In the genomic region with DNA sequence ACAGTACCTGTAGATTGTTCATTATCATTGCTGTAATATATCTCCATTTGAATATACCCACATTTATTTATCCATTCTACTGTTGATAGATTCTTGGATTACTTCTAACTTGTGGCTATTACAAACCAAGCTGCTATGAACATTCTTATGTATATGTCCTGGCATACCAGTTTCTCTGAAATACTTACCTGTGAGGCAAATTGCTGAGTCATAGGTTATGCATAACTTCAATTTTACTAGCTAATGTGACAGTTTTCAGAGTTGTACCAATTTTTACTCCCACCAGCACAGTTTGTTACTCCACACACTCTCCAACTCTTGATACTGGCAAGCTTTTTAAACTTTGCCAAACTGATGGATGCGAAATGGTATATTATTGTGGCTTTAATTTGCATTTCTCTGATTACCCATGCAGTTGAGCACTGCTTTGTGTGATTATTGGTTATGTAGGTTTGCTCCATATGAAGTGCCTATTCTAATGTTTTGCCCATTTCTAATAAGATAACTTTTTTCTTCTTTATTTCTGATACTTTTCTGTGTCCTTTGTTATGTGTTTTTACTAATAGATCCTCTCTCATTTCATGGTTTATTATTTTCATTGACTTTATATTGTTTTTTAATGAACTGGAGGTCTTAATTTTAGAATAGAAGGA, we compare ENCODE assay signal across 25 cellular contexts.
"Had no signal": no experiment of that assay in that cellular context is flagged by ENCODE, and none has a peak within 500 bp of the region (broad histone marks: within the 10 kb centered on the region; RNA-seq: fewer than 3 reads in every experiment).

No MANE protein-coding gene starts in this region.

- H3K27me3 Mint-ChIP-seq: activated CD4-positive, alpha-beta memory T cell treated with anti-CD3 and anti-CD28 coated beads for 36 hours; activated CD4-positive, alpha-beta T cell treated with anti-CD3 and anti-CD28 coated beads, Interleukin-2, amount 10 ng/mL, durations not matched to agents 7 days and 5 days; activated naive CD8-positive, alpha-beta T cell treated with anti-CD3 and anti-CD28 coated beads, Interleukin-2, amount 50 U/mL, for 24 hours had no signal

- H3K27ac ChIP-seq: brain microvascular endothelial cell, SJSA1 had no signal

- H3K27ac Mint-ChIP-seq: activated CD4-positive, alpha-beta memory T cell treated with anti-CD3 and anti-CD28 coated beads for 36 hours; activated CD4-positive, alpha-beta T cell treated with anti-CD3 and anti-CD28 coated beads, Interleukin-2, amount 10 ng/mL, durations not matched to agents 7 days and 5 days; activated naive CD4-positive, alpha-beta T cell treated with anti-CD3 and anti-CD28 coated beads, Interleukin-2, amount 50 U/mL, for 72 hours; activated naive CD8-positive, alpha-beta T cell treated with anti-CD3 and anti-CD28 coated beads, Interleukin-2, amount 50 U/mL, for 24 hours; T-helper 1 cell treated with Interleukin-12 subunit alpha and Interleukin-12 subunit beta and Interleukin-4 antibody, amounts not matched to agents 30 μg/mL and 1 μg/mL, for 36 hours; WTC11 had no signal

- H3K27me3 ChIP-seq: brain microvascular endothelial cell, MG63, SJSA1 had no signal

- DNase-seq: activated CD4-positive, alpha-beta memory T cell treated with anti-CD3 and anti-CD28 coated beads for 36 hours; activated CD4-positive, alpha-beta T cell treated with anti-CD3 and anti-CD28 coated beads, Interleukin-2, amount 10 ng/mL, durations not matched to agents 7 days and 5 days; activated CD4-positive, CD25-positive, alpha-beta regulatory T cell treated with anti-CD3 and anti-CD28 coated beads, Interleukin-2, amount 50 U/mL, for 72 hours; activated CD8-positive, alpha-beta memory T cell treated with anti-CD3 and anti-CD28 coated beads for 24 hours; activated effector memory CD4-positive, alpha-beta T cell treated with anti-CD3 and anti-CD28 coated beads, Interleukin-2, amount 50 U/mL, for 16 hours; activated naive CD4-positive, alpha-beta T cell treated with Interleukin-2 at 50 U/mL for 16 hours; activated naive CD8-positive, alpha-beta T cell treated with anti-CD3 and anti-CD28 coated beads, Interleukin-2, amount 50 U/mL, for 24 hours; activated T-cell treated with anti-CD3 and anti-CD28 coated beads, Interleukin-2, amount 50 U/mL, for 4 hours; amygdala; brain microvascular endothelial cell; caudate nucleus; MG63; NCI-H1105; NCI-H1436 treated with DMSO at 0.1 percent for 48 hours; NCI-H187; NCI-H2081; NCI-H510A treated with DMSO at 0.1 percent for 48 hours; NCI-H69; SHP77 had no signal

- H3K4me3 Mint-ChIP-seq: activated CD4-positive, alpha-beta memory T cell treated with anti-CD3 and anti-CD28 coated beads for 36 hours; activated CD4-positive, alpha-beta T cell treated with anti-CD3 and anti-CD28 coated beads, Interleukin-2, amount 10 ng/mL, durations not matched to agents 7 days and 5 days; activated naive CD8-positive, alpha-beta T cell treated with anti-CD3 and anti-CD28 coated beads, Interleukin-2, amount 50 U/mL, for 24 hours; activated T-cell treated with anti-CD3 and anti-CD28 coated beads, Interleukin-2, amount 50 U/mL, for 4 hours; T-helper 1 cell treated with Interleukin-12 subunit alpha and Interleukin-12 subunit beta and Interleukin-4 antibody, amounts not matched to agents 30 μg/mL and 1 μg/mL, for 36 hours; WTC11 had no signal

- ATAC-seq: activated naive CD4-positive, alpha-beta T cell treated with anti-CD3 and anti-CD28 coated beads, Interleukin-2, amount 50 U/mL, for 72 hours; activated naive CD8-positive, alpha-beta T cell treated with anti-CD3 and anti-CD28 coated beads, Interleukin-2, amount 50 U/mL, for 24 hours; activated T-cell treated with anti-CD3 and anti-CD28 coated beads, Interleukin-2, amount 50 U/mL, for 4 hours; SK-N-SH treated with all-trans-retinoic acid at 6 μM for 48 hours; WTC11 had no signal

- H3K4me1 ChIP-seq: SJSA1 had no signal

- H3K4me3 ChIP-seq: MG63, SJSA1 had no signal

- H3K36me3 ChIP-seq: brain microvascular endothelial cell, SJSA1 had no signal

- FAIRE-seq: RCC 7860 had no signal

- H3K4me1 Mint-ChIP-seq: activated CD4-positive, alpha-beta T cell treated with anti-CD3 and anti-CD28 coated beads, Interleukin-2, amount 10 ng/mL, durations not matched to agents 7 days and 5 days; activated naive CD8-positive, alpha-beta T cell treated with anti-CD3 and anti-CD28 coated beads, Interleukin-2, amount 50 U/mL, for 24 hours; WTC11 had no signal

- H3K9me3 ChIP-seq: SJSA1 had no signal
